ENCODE assay signal across 7 cellular contexts in the genomic region with DNA sequence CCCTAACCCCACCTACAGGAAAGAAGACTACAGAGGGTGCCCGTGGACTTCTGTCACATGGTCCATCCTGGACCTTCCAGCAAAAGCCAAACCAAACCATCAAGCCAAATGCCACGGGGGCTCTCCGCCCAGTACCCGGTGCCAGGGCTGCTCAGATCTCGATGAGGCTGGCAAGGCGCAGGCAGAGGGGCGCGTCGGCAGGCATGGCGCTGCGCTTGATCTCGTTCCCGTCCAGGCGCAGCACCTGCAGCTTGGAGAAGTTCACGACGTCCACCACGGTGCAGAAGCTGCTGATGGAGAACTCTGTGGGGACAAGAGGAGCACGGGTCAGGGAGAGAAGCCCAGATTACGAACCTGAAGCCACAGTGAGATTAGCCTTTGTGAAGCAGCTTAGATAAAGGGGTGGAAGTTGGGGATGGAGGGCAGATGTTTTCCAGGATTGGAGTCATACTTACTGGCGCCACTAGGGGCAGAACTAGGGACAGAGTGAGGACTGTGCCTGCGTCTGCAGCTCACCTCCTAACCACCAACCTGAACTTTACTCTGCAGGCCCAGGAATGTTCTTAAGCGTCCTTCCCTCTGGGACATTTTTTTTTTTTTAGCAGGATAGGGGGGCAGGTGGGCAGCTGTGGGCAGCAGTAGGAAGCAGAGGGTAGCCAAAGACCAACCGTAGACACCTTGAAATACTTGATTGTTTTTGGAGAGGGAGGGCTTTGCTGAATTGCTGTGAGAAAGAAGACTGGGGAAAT.
DNase-seq lines count a peak whose midpoint lies in the region; ATAC-seq lines count a peak whose summit lies in the region.

No MANE protein-coding gene starts in this region.

- DNase-seq in GM03348 (ENCODE audit: low spot score) (peak; percentile 82), Kasumi-1 (lab: John Stamatoyannopoulos, UW) (peak; percentile 33 to 44), SKM-1 (lab: John Stamatoyannopoulos, UW; ENCODE audit: unreplicated experiment) (peak; percentile 63), astrocyte of the hippocampus (ENCODE audit: low read depth, low spot score) (peak; percentile 65), iPS-NIHi7 (ENCODE audit: extremely low spot score) (peak; percentile 91)
- DNase-seq in stimulated activated CD4-positive, alpha-beta T cell treated with anti-CD3 and anti-CD28 coated beads, Interleukin-4, amount 100 ng/mL, for 4 hours, result peak; percentile 32 to 49

- no peak for ATAC-seq in HG03378 (IDR thresholded peaks at IDR 0.05; ENCODE audit: unreplicated experiment)

Comparison
In these comparisons a context has a peak if more than half of its experiments do, and no peak if none do; other contexts are left out.
1. DNase-seq: peak in every context shown above with its lines; median percentile 91 in iPS-NIHi7; 82 in GM03348; 65 in astrocyte of the hippocampus; 63 in SKM-1; 40 in stimulated activated CD4-positive, alpha-beta T cell treated with anti-CD3 and anti-CD28 coated beads, Interleukin-4, amount 100 ng/mL, for 4 hours; 38 in Kasumi-1.